ENCODE assay signal across 8 cellular contexts in genomic region chr2:218301176-218301819, GRCh38. TPM values are rescaled to one million over a fixed set of nuclear protein-coding genes. Genes with fewer than 3 reads are reported as not detected.
DNase-seq lines count a peak whose midpoint lies in the region; ATAC-seq and TF ChIP-seq lines count a peak whose summit lies in the region.

No MANE protein-coding gene starts in this region.

- no peaks in the 10 kb centered on the region for H3K9me3 ChIP-seq in OCI-LY1 (ENCODE audit: low read length)
- H3K9me3 ChIP-seq in naive thymus-derived CD4-positive, alpha-beta T cell (ENCODE audit: control insufficient read depth in 2 of 3, low read length in 3 of 3) = no peaks in the 10 kb centered on the region

- no peaks in the 10 kb centered on the region for H3K36me3 ChIP-seq in OCI-LY1 (ENCODE audit: insufficient read depth, low read length)
- no peaks in the 10 kb centered on the region for H3K36me3 ChIP-seq in naive thymus-derived CD4-positive, alpha-beta T cell (ENCODE audit: control insufficient read depth in 2 of 3, insufficient read depth in 3 of 3, low read length in 3 of 3)

- DNase-seq in C1 segment of cervical spinal cord (lab: John Stamatoyannopoulos, UW) (peak in 12 of 14 donors; percentile 32 to 82 (median 67)), KBM-7 (peak; percentile 95), erythroblast (lab: John Stamatoyannopoulos, UW) (peak; percentile 89 to 94)
- DNase-seq in activated CD8-positive, alpha-beta memory T cell treated with anti-CD3 and anti-CD28 coated beads, Interleukin-2, amount 50 U/mL, for 1 hour (ENCODE audit: extremely low read depth) = peak; percentile 80
- peak; percentile 61 to 92 (median 84) for DNase-seq in naive thymus-derived CD4-positive, alpha-beta T cell

- H3K27me3 Mint-ChIP-seq in naive thymus-derived CD4-positive, alpha-beta T cell = peaks cover 0 to 4% (median 0%) of the 10 kb centered on the region in 5 donors
- no peaks in the 10 kb centered on the region for H3K27me3 Mint-ChIP-seq in stimulated activated memory B cell treated with anti-CD40 and anti-IgM and Interleukin-4, amounts not matched to agents 10 μg/mL and 1 μg/mL and 100 μg/mL, for 72 hours

- POLR2A ChIA-PET in naive thymus-derived CD4-positive, alpha-beta T cell (lab: Charles Lee) = interaction anchor here (0.6 to 2.5 kb wide), 16 partner anchors 15 to 98 kb away, joined by 3 to 14 read pairs (median 4); partner anchors contain the start of genes AAMP, CATIP, CTDSP1 and PNKD

- CTCF ChIA-PET in naive thymus-derived CD4-positive, alpha-beta T cell (lab: Charles Lee) = interaction anchor here (0.9 to 3.2 kb wide), 20 partner anchors 10 to 165 kb away, joined by 3 to 93 read pairs (median 6); partner anchors contain the start of genes AAMP, CATIP and PNKD

- H3K9me3 Mint-ChIP-seq in naive thymus-derived CD4-positive, alpha-beta T cell = peaks cover 0 to 1% (median 0%) of the 10 kb centered on the region in 11 donors
- H3K9me3 Mint-ChIP-seq in stimulated activated memory B cell treated with anti-CD40 and anti-IgM and Interleukin-4, amounts not matched to agents 10 μg/mL and 1 μg/mL and 100 μg/mL, for 72 hours = no peaks in the 10 kb centered on the region

- no peak overlapping the region for H3K27ac ChIP-seq in OCI-LY1 (ENCODE audit: low read depth, low read length, poor library complexity, severe bottlenecking)
- no peak overlapping the region for H3K27ac ChIP-seq in naive thymus-derived CD4-positive, alpha-beta T cell (ENCODE audit: low read depth, low read length)

- H3K27me3 ChIP-seq in OCI-LY1 (ENCODE audit: insufficient read depth, low read length) = no peaks in the 10 kb centered on the region
- no peaks in the 10 kb centered on the region for H3K27me3 ChIP-seq in naive thymus-derived CD4-positive, alpha-beta T cell (ENCODE audit: control insufficient read depth in 2 of 2, insufficient read depth in 2 of 2, low read length in 2 of 2)

- peak; percentile 91 for ATAC-seq in GM21381 (IDR thresholded peaks at IDR 0.05; ENCODE audit: unreplicated experiment)
- peak; percentile 99 for ATAC-seq in naive thymus-derived CD4-positive, alpha-beta T cell
- peak; percentile 87 for ATAC-seq in stimulated activated memory B cell treated with anti-CD40 and anti-IgM and Interleukin-4, amounts not matched to agents 10 μg/mL and 1 μg/mL and 100 μg/mL, for 72 hours

- H4K20me1 ChIP-seq in OCI-LY1 (ENCODE audit: insufficient read depth, low read length) = no peaks in the 10 kb centered on the region

- no peak overlapping the region for H3K4me3 ChIP-seq in OCI-LY1 (ENCODE audit: low read depth, low read length, poor library complexity, severe bottlenecking)
- H3K4me3 ChIP-seq in naive thymus-derived CD4-positive, alpha-beta T cell (ENCODE audit: low read length) = no peak overlapping the region

- H3K36me3 Mint-ChIP-seq in naive thymus-derived CD4-positive, alpha-beta T cell = no peaks in the 10 kb centered on the region
- no peaks in the 10 kb centered on the region for H3K36me3 Mint-ChIP-seq in stimulated activated memory B cell treated with anti-CD40 and anti-IgM and Interleukin-4, amounts not matched to agents 10 μg/mL and 1 μg/mL and 100 μg/mL, for 72 hours

- H3K4me1 ChIP-seq in OCI-LY1 (ENCODE audit: insufficient read depth, low read length, severe bottlenecking) = peaks cover 4% of the 10 kb centered on the region
- no peaks in the 10 kb centered on the region for H3K4me1 ChIP-seq in naive thymus-derived CD4-positive, alpha-beta T cell (ENCODE audit: control insufficient read depth in 2 of 2, insufficient read depth in 2 of 2, low read length in 2 of 2)

- TF ChIP-seq CTCF in OCI-LY1 (IDR thresholded peaks at IDR 0.05; ENCODE audit: low read length) = peak; percentile 94

- intact Hi-C loops in naive thymus-derived CD4-positive, alpha-beta T cell (cut with micrococcal nuclease) = loop anchor here (1.0 to 10.0 kb wide), 9 partner anchors 9 to 544 kb away; partner anchors contain the start of genes CATIP (in 2 of the 2) and TMBIM1 (in 1 of the 2)

- H3K4me1 Mint-ChIP-seq in naive thymus-derived CD4-positive, alpha-beta T cell = peaks cover 3 to 8% (median 7%) of the 10 kb centered on the region in 7 donors
- peaks cover 6% of the 10 kb centered on the region for H3K4me1 Mint-ChIP-seq in stimulated activated memory B cell treated with anti-CD40 and anti-IgM and Interleukin-4, amounts not matched to agents 10 μg/mL and 1 μg/mL and 100 μg/mL, for 72 hours

- no peaks in the 10 kb centered on the region for H3F3A ChIP-seq in OCI-LY1 (ENCODE audit: insufficient read depth, low read length)

- peak overlapping the region in 8 of 9 donors; percentile 34 to 80 (median 64) for H3K27ac Mint-ChIP-seq in naive thymus-derived CD4-positive, alpha-beta T cell
- peak overlapping the region; percentile 78 for H3K27ac Mint-ChIP-seq in stimulated activated memory B cell treated with anti-CD40 and anti-IgM and Interleukin-4, amounts not matched to agents 10 μg/mL and 1 μg/mL and 100 μg/mL, for 72 hours

- H2AFZ ChIP-seq in OCI-LY1 (ENCODE audit: low read length) = no peak overlapping the region

- no peak overlapping the region for H3K4me3 Mint-ChIP-seq in naive thymus-derived CD4-positive, alpha-beta T cell
- no peak overlapping the region for H3K4me3 Mint-ChIP-seq in stimulated activated memory B cell treated with anti-CD40 and anti-IgM and Interleukin-4, amounts not matched to agents 10 μg/mL and 1 μg/mL and 100 μg/mL, for 72 hours

- in situ Hi-C loops in KBM-7 (cut with MboI; ENCODE audit: low pct_unique_long_range_greater_than_20kb, low sequenced_read_pairs) = no loop called here

- no peaks in the 10 kb centered on the region for H3K79me2 ChIP-seq in OCI-LY1 (ENCODE audit: insufficient read depth, low read length)

- H3K9me2 ChIP-seq in OCI-LY1 (ENCODE audit: low read depth, low read length) = no peaks in the 10 kb centered on the region

- H3K4me2 ChIP-seq in OCI-LY1 (ENCODE audit: low read length) = no peak overlapping the region

- H3K9ac ChIP-seq in OCI-LY1 (ENCODE audit: low read length) = no peak overlapping the region

- TF ChIP-seq POLR2A in erythroblast (IDR thresholded peaks at IDR 0.05; ENCODE audit: low read length) = no peak

RNA-seq across cellular contexts. Expression of gene TMBIM1, which starts 9.0 kb away (rescaled TPM):
- 100 to 1,000 TPM in 2 of 5 experiments, 10 to 100 TPM in 3; 51.7 to 112 (median 83.8) TPM for total RNA-seq in naive thymus-derived CD4-positive, alpha-beta T cell
- polyA plus RNA-seq in naive thymus-derived CD4-positive, alpha-beta T cell = 100 to 1,000 TPM in 1 of 2 donors, 10 to 100 TPM in 1; 92.4 to 115 TPM

RNA-seq across cellular contexts. Expression of gene PNKD, which starts 31.0 kb away (rescaled TPM):
- 10 to 100 TPM; 18.5 to 38.4 (median 25.2) TPM for total RNA-seq in naive thymus-derived CD4-positive, alpha-beta T cell
- polyA plus RNA-seq in naive thymus-derived CD4-positive, alpha-beta T cell = 100 to 1,000 TPM in 1 of 2 donors, 10 to 100 TPM in 1; 92.2 to 108 TPM

RNA-seq across cellular contexts. Expression of gene AAMP, which starts 31.4 kb away (rescaled TPM):
- total RNA-seq in naive thymus-derived CD4-positive, alpha-beta T cell = 10 to 100 TPM; 54.1 to 67.0 (median 61.2) TPM
- polyA plus RNA-seq in naive thymus-derived CD4-positive, alpha-beta T cell = 100 to 1,000 TPM in 1 of 2 donors, 10 to 100 TPM in 1; 98.6 to 108 TPM

RNA-seq across cellular contexts. Expression of gene GPBAR1, which starts 40.5 kb away (rescaled TPM):
- 10 to 100 TPM in 1 of 5 experiments, 1 to 10 TPM in 3, under 1 TPM in 1; 0.80 to 12.9 (median 1.9) TPM for total RNA-seq in naive thymus-derived CD4-positive, alpha-beta T cell
- under 1 TPM; 0.15 to 0.27 TPM for polyA plus RNA-seq in naive thymus-derived CD4-positive, alpha-beta T cell

RNA-seq across cellular contexts. Expression of gene CATIP, which starts 55.4 kb away (rescaled TPM):
- under 1 TPM in 1 of 5 experiments, not detected in 4; 0.49 TPM for total RNA-seq in naive thymus-derived CD4-positive, alpha-beta T cell
- not detected for polyA plus RNA-seq in naive thymus-derived CD4-positive, alpha-beta T cell
